In genomic region chr16:89077076-89077475, GRCh38 we compare ENCODE assay signal across 8 cellular contexts.
"Had no signal": no experiment of that assay in that cellular context is flagged by ENCODE, and none has a peak within 500 bp of the region (broad histone marks: within the 10 kb centered on the region; RNA-seq: fewer than 3 reads in every experiment).

No MANE protein-coding gene starts in this region.

- FAIRE-seq: G401.6, GM12878, GM12891, GM12892, GM18507, GM19239 had no signal

- ATAC-seq: GM12878 had no signal

- DNase-seq: GDM1, GF-D8 had no signal

- H3K4me3 ChIP-seq: GM12878 had no signal
